Comparison of ENCODE assay signal across 8 cellular contexts in the genomic region with DNA sequence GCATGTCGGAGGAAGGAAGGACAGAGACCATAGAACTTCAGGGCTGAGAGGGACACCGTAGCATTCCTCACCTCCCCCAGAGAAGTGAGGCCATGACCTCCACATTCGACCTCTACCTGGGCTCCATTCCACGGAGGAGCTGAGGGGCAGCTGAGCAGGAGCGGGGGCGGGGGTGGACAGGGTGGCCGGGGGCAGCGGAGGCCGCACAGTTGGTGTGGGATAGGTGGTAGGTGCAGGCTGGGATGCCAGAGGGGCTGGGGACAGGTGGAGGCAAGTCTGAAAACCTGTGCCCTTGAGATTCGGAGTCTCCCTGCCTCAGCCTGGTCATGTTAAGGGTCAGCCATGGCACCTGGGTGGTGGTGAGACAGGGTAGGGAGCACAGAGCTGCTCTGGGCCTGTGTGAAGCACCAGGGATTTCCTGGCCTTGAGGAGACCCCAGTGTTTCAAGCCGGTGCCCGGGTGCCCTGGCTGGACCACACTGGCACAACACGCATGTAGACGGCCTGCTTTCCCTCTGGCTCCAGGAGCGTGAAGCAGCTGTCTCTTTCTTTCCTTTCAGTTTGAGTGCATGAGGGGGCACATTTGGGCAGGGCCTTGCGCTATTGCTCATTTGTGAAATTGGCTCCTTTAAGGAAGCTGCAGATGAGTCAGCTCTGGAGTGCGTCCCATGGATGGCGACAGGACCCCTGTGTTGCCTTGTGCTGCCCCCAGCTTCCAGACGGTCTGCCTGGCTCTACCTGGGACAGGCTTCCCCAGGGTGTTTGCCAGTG. TPM values are rescaled to one million over a fixed set of nuclear protein-coding genes. Genes with fewer than 3 reads are reported as not detected.
A peak's percentile ranks its signal among the peaks of the same experiment; 100 is the strongest.
DNase-seq lines count a peak whose midpoint lies in the region; ATAC-seq, FAIRE-seq and TF ChIP-seq lines count a peak whose summit lies in the region.

No MANE protein-coding gene starts in this region.

- peaks cover 76% of the 10 kb centered on the region for H3K4me1 Mint-ChIP-seq in activated CD4-positive, alpha-beta memory T cell treated with anti-CD3 and anti-CD28 coated beads for 36 hours (ENCODE audit: low read depth)
- H3K4me1 Mint-ChIP-seq in activated CD4-positive, alpha-beta memory T cell treated with anti-CD3 and anti-CD28 coated beads, Interleukin-2, amount 10 ng/mL, durations not matched to agents 7 days and 5 days, result peaks cover 64% of the 10 kb centered on the region

- TF ChIP-seq CTCF in choroid plexus epithelial cell (conservative IDR thresholded peaks at IDR 0.05; ENCODE audit: low read depth, low read length) (no peak), lower lobe of right lung (IDR thresholded peaks at IDR 0.05) (no peak), tibial artery (IDR thresholded peaks at IDR 0.05) (no peak)

- peaks cover 36% of the 10 kb centered on the region for H3K36me3 Mint-ChIP-seq in activated CD4-positive, alpha-beta memory T cell treated with anti-CD3 and anti-CD28 coated beads for 36 hours
- peaks cover 52% of the 10 kb centered on the region for H3K36me3 Mint-ChIP-seq in activated CD4-positive, alpha-beta memory T cell treated with anti-CD3 and anti-CD28 coated beads, Interleukin-2, amount 10 ng/mL, durations not matched to agents 7 days and 5 days (ENCODE audit: low read depth)

- CTCF ChIA-PET in activated CD4-positive, alpha-beta memory T cell treated with anti-CD3 and anti-CD28 coated beads for 36 hours (lab: Charles Lee), result interaction anchor here (1.2 kb wide), 1 partner anchor 13 kb away, joined by 3 read pairs; no protein-coding TSS in a partner anchor
- CTCF ChIA-PET in activated CD4-positive, alpha-beta memory T cell treated with anti-CD3 and anti-CD28 coated beads, Interleukin-2, amount 10 ng/mL, durations not matched to agents 7 days and 5 days (lab: Charles Lee), result no interaction called here

- FAIRE-seq in HTR-8/SVneo (lab: Jason Lieb, UNC), result no peak

- H3K36me3 ChIP-seq in lower lobe of right lung (peaks cover 31% of the 10 kb centered on the region), tibial artery (peaks cover 17 to 40% (median 36%) of the 10 kb centered on the region in 3 donors)

- H3K4me3 ChIP-seq in choroid plexus epithelial cell (ENCODE audit: low read depth, low read length), result no peak overlapping the region
- no peak overlapping the region for H3K4me3 ChIP-seq in lower lobe of right lung
- H3K4me3 ChIP-seq in tibial artery, result peak overlapping the region in 1 of 2 donors; percentile 18

- H3K4me3 Mint-ChIP-seq in activated CD4-positive, alpha-beta memory T cell treated with anti-CD3 and anti-CD28 coated beads for 36 hours, result no peak overlapping the region
- no peak overlapping the region for H3K4me3 Mint-ChIP-seq in activated CD4-positive, alpha-beta memory T cell treated with anti-CD3 and anti-CD28 coated beads, Interleukin-2, amount 10 ng/mL, durations not matched to agents 7 days and 5 days

- H3K27me3 ChIP-seq in lower lobe of right lung (ENCODE audit: low read depth) (no peaks in the 10 kb centered on the region), tibial artery (no peaks in the 10 kb centered on the region)

- POLR2A ChIA-PET in activated CD4-positive, alpha-beta memory T cell treated with anti-CD3 and anti-CD28 coated beads for 36 hours (lab: Charles Lee), result no interaction called here
- POLR2A ChIA-PET in activated CD4-positive, alpha-beta memory T cell treated with anti-CD3 and anti-CD28 coated beads, Interleukin-2, amount 10 ng/mL, durations not matched to agents 7 days and 5 days (lab: Charles Lee), result no interaction called here

- peak in 1 of 2 donors; percentile 1 for ATAC-seq in lower lobe of right lung

- H3K27ac Mint-ChIP-seq in activated CD4-positive, alpha-beta memory T cell treated with anti-CD3 and anti-CD28 coated beads for 36 hours, result peak overlapping the region; percentile 76
- H3K27ac Mint-ChIP-seq in activated CD4-positive, alpha-beta memory T cell treated with anti-CD3 and anti-CD28 coated beads, Interleukin-2, amount 10 ng/mL, durations not matched to agents 7 days and 5 days, result no peak overlapping the region

- H3K27ac ChIP-seq in lower lobe of right lung, result peak overlapping the region; percentile 85
- H3K27ac ChIP-seq in tibial artery, result peak overlapping the region; percentile 74 to 80

- DNase-seq in activated CD4-positive, alpha-beta memory T cell treated with anti-CD3 and anti-CD28 coated beads for 36 hours, result no peak
- no peak for DNase-seq in activated CD4-positive, alpha-beta memory T cell treated with anti-CD3 and anti-CD28 coated beads, Interleukin-2, amount 10 ng/mL, durations not matched to agents 7 days and 5 days
- DNase-seq in choroid plexus epithelial cell (ENCODE audit: low read depth) (peak; percentile 71), lower lobe of right lung (peak; percentile 48), tibial artery (peak in 1 of 2 donors; percentile 67), DMS53 treated with DMSO at 0.1 percent for 48 hours (lab: John Stamatoyannopoulos, UW; ENCODE audit: unreplicated experiment) (no peak), T-helper 9 cell (no peak), HTR-8/SVneo (ENCODE audit: insufficient read length, low spot score) (no peak)

- peaks cover 13% of the 10 kb centered on the region for H3K9me3 Mint-ChIP-seq in activated CD4-positive, alpha-beta memory T cell treated with anti-CD3 and anti-CD28 coated beads for 36 hours
- peaks cover 28% of the 10 kb centered on the region for H3K9me3 Mint-ChIP-seq in activated CD4-positive, alpha-beta memory T cell treated with anti-CD3 and anti-CD28 coated beads, Interleukin-2, amount 10 ng/mL, durations not matched to agents 7 days and 5 days

- intact Hi-C loops in activated CD4-positive, alpha-beta memory T cell treated with anti-CD3 and anti-CD28 coated beads for 36 hours (cut with micrococcal nuclease), result no loop called here
- intact Hi-C loops in lower lobe of right lung (cut with DNase I), result no loop called here
- intact Hi-C loops in tibial artery (cut with DNase I; ENCODE audit: low total_unique reads), result loop anchor here (10.0 kb wide), 1 partner anchor 59 kb away; a partner anchor contains a TSS

- H3K27me3 Mint-ChIP-seq in activated CD4-positive, alpha-beta memory T cell treated with anti-CD3 and anti-CD28 coated beads for 36 hours, result no peaks in the 10 kb centered on the region
- H3K27me3 Mint-ChIP-seq in activated CD4-positive, alpha-beta memory T cell treated with anti-CD3 and anti-CD28 coated beads, Interleukin-2, amount 10 ng/mL, durations not matched to agents 7 days and 5 days, result no peaks in the 10 kb centered on the region

- H3K4me1 ChIP-seq in lower lobe of right lung (peaks cover 69% of the 10 kb centered on the region), tibial artery (peaks cover 27 to 65% (median 57%) of the 10 kb centered on the region in 4 donors)

- H3K9me3 ChIP-seq in lower lobe of right lung (peaks cover 11% of the 10 kb centered on the region), tibial artery (peaks cover 0 to 14% (median 7%) of the 10 kb centered on the region in 3 donors)

RNA-seq across cellular contexts. Expression of a gene that starts 51.8 kb away (rescaled TPM):
- 1 to 10 TPM; 3.1 to 4.7 TPM for total RNA-seq in activated CD4-positive, alpha-beta memory T cell treated with anti-CD3 and anti-CD28 coated beads for 36 hours
- total RNA-seq in activated CD4-positive, alpha-beta memory T cell treated with anti-CD3 and anti-CD28 coated beads, Interleukin-2, amount 10 ng/mL, durations not matched to agents 7 days and 5 days, result 1 to 10 TPM; 5.3 to 5.7 TPM
- total RNA-seq in lower lobe of right lung, result 2.9 TPM

RNA-seq across cellular contexts. Expression of a gene that starts 52.5 kb away (rescaled TPM):
- 100 to 1,000 TPM; 365 to 374 TPM for total RNA-seq in activated CD4-positive, alpha-beta memory T cell treated with anti-CD3 and anti-CD28 coated beads for 36 hours
- 100 to 1,000 TPM; 371 to 388 TPM for total RNA-seq in activated CD4-positive, alpha-beta memory T cell treated with anti-CD3 and anti-CD28 coated beads, Interleukin-2, amount 10 ng/mL, durations not matched to agents 7 days and 5 days
- total RNA-seq in lower lobe of right lung, result 218 TPM

RNA-seq across cellular contexts. Expression of a gene that starts 58.1 kb away (rescaled TPM):
- total RNA-seq in activated CD4-positive, alpha-beta memory T cell treated with anti-CD3 and anti-CD28 coated beads for 36 hours, result 100 to 1,000 TPM; 114 TPM
- 100 to 1,000 TPM; 109 to 113 TPM for total RNA-seq in activated CD4-positive, alpha-beta memory T cell treated with anti-CD3 and anti-CD28 coated beads, Interleukin-2, amount 10 ng/mL, durations not matched to agents 7 days and 5 days
- 84.0 TPM for total RNA-seq in lower lobe of right lung

Comparison
In these comparisons a context has a peak if more than half of its experiments do, and no peak if none do; other contexts are left out.
1. DNase-seq: peak in choroid plexus epithelial cell (single experiment) and lower lobe of right lung (single experiment); none in activated CD4-positive, alpha-beta memory T cell treated with anti-CD3 and anti-CD28 coated beads for 36 hours (single experiment), activated CD4-positive, alpha-beta memory T cell treated with anti-CD3 and anti-CD28 coated beads, Interleukin-2, amount 10 ng/mL, durations not matched to agents 7 days and 5 days (single experiment), DMS53 treated with DMSO at 0.1 percent for 48 hours (single experiment), T-helper 9 cell (single experiment) and HTR-8/SVneo (single experiment).